ENCODE assay signal across 1 cellular context in genomic region chr5:102866315-102866693, GRCh38.
TF ChIP-seq lines count a peak whose summit lies in the region.

No MANE protein-coding gene starts in this region.

TF ChIP-seq in A549, 52 proteins besides CTCF, POLR2A, EP300 and RAD21 (continued from another document):
- TF ChIP-seq ZFP36 (IDR thresholded peaks at IDR 0.05; ENCODE audit: borderline replicate concordance, partially characterized antibody) (no peak), CEBPB (IDR thresholded peaks at IDR 0.05) (no peak), SMC3 (IDR thresholded peaks at IDR 0.05) (no peak), CBX2 (IDR thresholded peaks at IDR 0.05; ENCODE audit: borderline replicate concordance, low read depth) (no peak), PHF8 (IDR thresholded peaks at IDR 0.05; ENCODE audit: borderline replicate concordance, low read depth) (no peak), CHD2 (IDR thresholded peaks at IDR 0.05; ENCODE audit: low read length, partially characterized antibody) (no peak), POLR2AphosphoS2 (conservative IDR thresholded peaks at IDR 0.05; ENCODE audit: low read length) (no peak), FOXS1 (CRISPR knock-in tag; IDR thresholded peaks at IDR 0.05) (no peak)
TF ChIP-seq in A549: peak in this region for 0.
